8 cellular contexts compared by ENCODE assay signal in the genomic region with DNA sequence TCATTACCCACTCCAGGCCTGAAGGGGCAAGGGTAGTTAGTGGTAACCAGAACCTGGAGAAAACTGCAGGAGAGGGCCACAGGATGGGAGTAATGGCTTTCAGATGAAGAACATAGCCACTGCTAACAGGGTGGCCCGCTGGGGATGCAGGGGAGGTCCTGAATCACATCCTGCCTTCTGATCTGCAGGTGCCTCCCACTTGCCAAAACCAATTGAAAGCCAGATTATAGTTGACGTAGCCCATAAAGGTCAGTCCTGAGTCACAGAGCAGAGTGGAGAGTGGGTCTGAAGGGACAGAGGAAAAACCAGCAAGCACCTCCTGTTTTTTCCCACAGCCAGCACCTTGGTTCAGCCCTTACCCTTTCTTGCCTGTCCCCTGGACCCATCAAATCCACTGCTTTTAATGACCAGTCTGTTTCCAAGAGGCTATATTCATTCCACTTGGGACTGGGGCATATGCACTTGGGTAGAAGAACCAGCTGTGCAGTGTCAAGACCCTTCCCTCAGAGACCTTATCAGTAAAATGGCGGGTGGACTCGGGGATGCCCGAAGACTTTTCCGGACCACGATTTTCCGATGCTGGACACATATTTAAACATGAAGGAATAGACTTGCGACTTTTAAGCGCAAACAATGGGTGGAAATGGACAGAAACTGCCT. TPM values are rescaled to one million over a fixed set of nuclear protein-coding genes. Genes with fewer than 3 reads are reported as not detected.
DNase-seq lines count a peak whose midpoint lies in the region; ATAC-seq and TF ChIP-seq lines count a peak whose summit lies in the region.

No MANE protein-coding gene starts in this region.

- peak; percentile 46 to 63 for ATAC-seq in CD4-positive, CD25-positive, alpha-beta regulatory T cell (ENCODE audit: low read depth in 2 of 2)
- ATAC-seq in PC-3 = peak; percentile 48

- H3K4me2 ChIP-seq in H9 (ENCODE audit: insufficient read depth, insufficient read length, low read length) (peak overlapping the region; percentile 77), PC-3 (ENCODE audit: low read length) (peak overlapping the region; percentile 87)

- no peak overlapping the region for H3K23ac ChIP-seq in H9 (ENCODE audit: insufficient read length, low read depth, low read length)

- H3K23me2 ChIP-seq in H9 (ENCODE audit: insufficient read length, low read depth, low read length, poor library complexity, severe bottlenecking) = peaks cover 12% of the 10 kb centered on the region

- no peaks in the 10 kb centered on the region for H3K79me1 ChIP-seq in H9 (ENCODE audit: insufficient read depth, low read depth, low read length, poor library complexity, severe bottlenecking)

- no peak overlapping the region for H3K18ac ChIP-seq in H9 (ENCODE audit: insufficient read length, low read depth, low read length)

- CTCF ChIA-PET in PC-3 (lab: Charles Lee) = no interaction called here

- no peaks in the 10 kb centered on the region for H3K36me3 Mint-ChIP-seq in CD4-positive, CD25-positive, alpha-beta regulatory T cell
- peaks cover 3 to 9% (median 6%) of the 10 kb centered on the region in 3 experiments; a peak in 5 of 7 replicates for H3K36me3 Mint-ChIP-seq in H9 (ENCODE audit: insufficient read depth in 1 of 3, low read depth in 3 of 3)

- no peak overlapping the region for H3T11ph ChIP-seq in H9 (ENCODE audit: low read length)

- H3K4me3 Mint-ChIP-seq in CD4-positive, CD25-positive, alpha-beta regulatory T cell = peak overlapping the region; percentile 38 to 94 (median 88)
- peak overlapping the region; percentile 82 to 86 for H3K4me3 Mint-ChIP-seq in H9

- no peak overlapping the region for H2BK15ac ChIP-seq in H9 (ENCODE audit: low read depth, low read length)

- peaks cover 23% of the 10 kb centered on the region for H3K27me3 ChIP-seq in CD4-positive, CD25-positive, alpha-beta regulatory T cell (ENCODE audit: control insufficient read depth, insufficient read depth, low read length)
- H3K27me3 ChIP-seq in H9 (ENCODE audit: insufficient read depth, low read length) (no peaks in the 10 kb centered on the region; the same call in 1 of the 2 replicates), PC-3 (ENCODE audit: low read length) (no peaks in the 10 kb centered on the region)

- no CpG with 5 or more reads among the region's 10 CpGs for WGBS in H9 (ENCODE audit: extremely low coverage, insufficient read length, low lambda C conversion rate)

- H2AK5ac ChIP-seq in H9 (ENCODE audit: insufficient read length, low read length) = no peak overlapping the region

- H4K20me1 ChIP-seq in H9 (ENCODE audit: control insufficient read depth, insufficient read depth, insufficient read length) = no peaks in the 10 kb centered on the region
- H4K20me1 ChIP-seq in PC-3 (ENCODE audit: low read length) = no peaks in the 10 kb centered on the region

- H4K8ac ChIP-seq in H9 (replicated peaks; ENCODE audit: insufficient read length, low read depth, low read length) = no peak overlapping the region

- H3K27me3 Mint-ChIP-seq in CD4-positive, CD25-positive, alpha-beta regulatory T cell = peaks cover 60% of the 10 kb centered on the region
- peaks cover 12% of the 10 kb centered on the region for H3K27me3 Mint-ChIP-seq in H9 (ENCODE audit: low read depth)

- peak in 2 of 3 donors; percentile 5 to 64 for DNase-seq in CD4-positive, CD25-positive, alpha-beta regulatory T cell
- peak; percentile 88 for DNase-seq in H9
- DNase-seq in PC-3 = peak; percentile 60
- peak; percentile 61 for DNase-seq in amniotic stem cell (lab: John Stamatoyannopoulos, UW)
- DNase-seq in hepatic stellate cell (ENCODE audit: low spot score) = peak; percentile 63
- peak; percentile 90 for DNase-seq in renal cortical epithelial cell (ENCODE audit: low read depth)
- no peak for DNase-seq in globus pallidus (ENCODE audit: low spot score)
- no peak for DNase-seq in MV-4-11 (lab: John Stamatoyannopoulos, UW)

- H3K9ac ChIP-seq in H9 (ENCODE audit: extremely low read depth, insufficient read length, low read length) = no peak overlapping the region
- peak overlapping the region; percentile 60 for H3K9ac ChIP-seq in PC-3 (ENCODE audit: low read length)

- POLR2A ChIA-PET in PC-3 (lab: Charles Lee; ENCODE audit: unreplicated experiment) = no interaction called here

- H2BK5ac ChIP-seq in H9 (ENCODE audit: insufficient read length, low read length) = no peak overlapping the region

- no peaks in the 10 kb centered on the region for H3F3A ChIP-seq in PC-3 (ENCODE audit: low read length, unreplicated experiment)

- H3K4me1 ChIP-seq in CD4-positive, CD25-positive, alpha-beta regulatory T cell (ENCODE audit: control insufficient read depth, insufficient read depth, low read length, poor library complexity, severe bottlenecking) = peaks cover 23% of the 10 kb centered on the region
- no peaks in the 10 kb centered on the region for H3K4me1 ChIP-seq in H9 (ENCODE audit: insufficient read depth, low read length)
- peaks cover 6% of the 10 kb centered on the region; the same call in 1 of the 2 replicates for H3K4me1 ChIP-seq in PC-3 (ENCODE audit: insufficient read depth, low read length)

- H2BK20ac ChIP-seq in H9 (ENCODE audit: low read depth, low read length, poor library complexity, severe bottlenecking) = no peak overlapping the region

- H4K91ac ChIP-seq in H9 (ENCODE audit: insufficient read length, low read depth, low read length) = no peak overlapping the region

- TF ChIP-seq CTCF in H9 (conservative IDR thresholded peaks at IDR 0.05) (peak; percentile 32; the same call in 2 of the 3 replicates), PC-3 (conservative IDR thresholded peaks at IDR 0.05; ENCODE audit: low read depth, low read length) (no peak)

- no peak overlapping the region for H3K56ac ChIP-seq in H9 (ENCODE audit: insufficient read length, low read depth, low read length)

- no peaks in the 10 kb centered on the region for H3K9me3 ChIP-seq in CD4-positive, CD25-positive, alpha-beta regulatory T cell (ENCODE audit: control insufficient read depth in 2 of 2, low read length in 2 of 2)
- H3K9me3 ChIP-seq in H9 (ENCODE audit: control insufficient read depth, low read depth, low read length) = no peaks in the 10 kb centered on the region
- no peaks in the 10 kb centered on the region for H3K9me3 ChIP-seq in PC-3 (ENCODE audit: low read length)

- H2AFZ ChIP-seq in H9 (ENCODE audit: low read length) (no peak overlapping the region), PC-3 (ENCODE audit: low read length) (peak overlapping the region; percentile 93)

- H3K9me3 Mint-ChIP-seq in CD4-positive, CD25-positive, alpha-beta regulatory T cell = peaks cover 0 to 12% (median 0%) of the 10 kb centered on the region in 7 donors
- peaks cover 0 to 7% of the 10 kb centered on the region in 2 experiments; a peak in 3 of 5 replicates for H3K9me3 Mint-ChIP-seq in H9

- intact Hi-C loops in PC-3 (cut with micrococcal nuclease) = loop anchor here (1.0 to 5.0 kb wide), 2 partner anchors 44 to 194 kb away; a partner anchor contains a TSS

- H2BK120ac ChIP-seq in H9 (ENCODE audit: low read depth, low read length, poor library complexity, severe bottlenecking) = no peak overlapping the region

- no peak overlapping the region for H3K14ac ChIP-seq in H9 (ENCODE audit: insufficient read depth, low read length)

- no peak overlapping the region for H3K4ac ChIP-seq in H9 (ENCODE audit: low read depth, low read length)

- H3K79me2 ChIP-seq in H9 (ENCODE audit: insufficient read depth, low read length) = peaks cover 2% of the 10 kb centered on the region; the same call in 1 of the 2 replicates
- H3K79me2 ChIP-seq in PC-3 (ENCODE audit: low read length) = no peaks in the 10 kb centered on the region

- no peaks in the 10 kb centered on the region for H3K36me3 ChIP-seq in CD4-positive, CD25-positive, alpha-beta regulatory T cell (ENCODE audit: control insufficient read depth, insufficient read depth, low read length)
- no peaks in the 10 kb centered on the region for H3K36me3 ChIP-seq in PC-3 (ENCODE audit: low read depth, low read length)

- peak overlapping the region in 1 of 3 donors; percentile 47 for H3K27ac Mint-ChIP-seq in CD4-positive, CD25-positive, alpha-beta regulatory T cell
- H3K27ac Mint-ChIP-seq in H9 = peak overlapping the region in 1 of 3 experiments; percentile 83; a peak in 3 of 7 replicates

- no peak overlapping the region for H4K5ac ChIP-seq in H9 (ENCODE audit: insufficient read length, low read depth, low read length)

- H3K4me1 Mint-ChIP-seq in CD4-positive, CD25-positive, alpha-beta regulatory T cell = peaks cover 9 to 21% (median 18%) of the 10 kb centered on the region in 4 donors
- peaks cover 19 to 20% of the 10 kb centered on the region in 2 experiments for H3K4me1 Mint-ChIP-seq in H9

- no peak overlapping the region for H3K27ac ChIP-seq in CD4-positive, CD25-positive, alpha-beta regulatory T cell (ENCODE audit: insufficient read depth, low read length, poor library complexity, severe bottlenecking)
- H3K27ac ChIP-seq in H9 (ENCODE audit: insufficient read length, low read depth, low read length) = no peak overlapping the region
- H3K27ac ChIP-seq in PC-3 (ENCODE audit: low read length) = peak overlapping the region; percentile 36; the same call in 1 of the 2 replicates

- no peaks in the 10 kb centered on the region for H3K9me2 ChIP-seq in PC-3 (replicated peaks; ENCODE audit: low read length)

- no TSS peak for BruUV-seq in PC-3 (replicated peaks; lab: Mats Ljungman, UMichigan)

- H3K4me3 ChIP-seq in CD4-positive, CD25-positive, alpha-beta regulatory T cell (ENCODE audit: low read depth, low read length) = peak overlapping the region; percentile 70
- peak overlapping the region; percentile 70 for H3K4me3 ChIP-seq in PC-3 (ENCODE audit: low read length)

- no peak overlapping the region for H2BK12ac ChIP-seq in H9 (ENCODE audit: insufficient read length, low read depth, low read length)

RNA-seq across cellular contexts. Expression of a gene that starts 0.6 kb away (rescaled TPM):
- total RNA-seq in CD4-positive, CD25-positive, alpha-beta regulatory T cell = 0.44 TPM
- under 1 TPM in 2 of 4 donors, not detected in 2; 0.06 to 0.10 TPM for polyA plus RNA-seq in CD4-positive, CD25-positive, alpha-beta regulatory T cell
- total RNA-seq in H9 (2021) (5.4 and 6.6 TPM in 2 replicates), PC-3 (2014; rRNA removed) (1.8 and 3.7 TPM in 2 replicates), renal cortical epithelial cell (13.7 and 16.5 TPM in 2 replicates)

RNA-seq across cellular contexts. Expression of a gene that starts 43.7 kb away (rescaled TPM):
- total RNA-seq in CD4-positive, CD25-positive, alpha-beta regulatory T cell = 64.9 TPM
- 10 to 100 TPM; 48.7 to 63.5 (median 53.8) TPM for polyA plus RNA-seq in CD4-positive, CD25-positive, alpha-beta regulatory T cell
- total RNA-seq in H9 (2021) = 26.4 and 27.5 TPM in 2 replicates
- total RNA-seq in PC-3 (2014; rRNA removed) = 15.3 and 16.5 TPM in 2 replicates
- 49.1 and 58.6 TPM in 2 replicates for total RNA-seq in renal cortical epithelial cell

Comparison
In these comparisons a context has a peak if more than half of its experiments do, and no peak if none do; other contexts are left out.
1. DNase-seq: peak in CD4-positive, CD25-positive, alpha-beta regulatory T cell (2 of 3), H9 (single experiment), PC-3 (single experiment), amniotic stem cell (single experiment), hepatic stellate cell (single experiment) and renal cortical epithelial cell (single experiment); none in globus pallidus (single experiment) and MV-4-11 (single experiment).